16 cellular contexts compared by ENCODE assay signal in genomic region chr1:15141933-15142647, GRCh38. TPM values are rescaled to one million over a fixed set of nuclear protein-coding genes. Genes with fewer than 3 reads are reported as not detected.
A peak's percentile ranks its signal among the peaks of the same experiment; 100 is the strongest.
DNase-seq lines count a peak whose midpoint lies in the region; ATAC-seq, FAIRE-seq and TF ChIP-seq lines count a peak whose summit lies in the region.
"Had no signal": no experiment of that assay in that cellular context is flagged by ENCODE, and none has a peak within 500 bp of the region (broad histone marks: within the 10 kb centered on the region; RNA-seq: fewer than 3 reads in every experiment).

No MANE protein-coding gene starts in this region.

- H4K20me1 ChIP-seq in GM12878 (ENCODE audit: control insufficient read depth, insufficient read depth) (no peaks in the 10 kb centered on the region), hepatocyte (ENCODE audit: insufficient read depth, poor library complexity, severe bottlenecking) (no peaks in the 10 kb centered on the region)

- ATAC-seq in GM12878 (0 out of 3 replicates have a peak, but pooled peaks have one; percentile 29), lower lobe of right lung (peak; percentile 25 to 32), GM18867 (IDR thresholded peaks at IDR 0.05; ENCODE audit: unreplicated experiment) (no peak)
- ATAC-seq: activated CD4-positive, CD25-positive, alpha-beta regulatory T cell treated with anti-CD3 and anti-CD28 coated beads, Interleukin-2, amount 50 U/mL, for 24 hours; Panc1 had no signal

- H3K79me2 ChIP-seq in GM12878 (ENCODE audit: control insufficient read depth, insufficient read depth, low read length), result no peaks in the 10 kb centered on the region
- H3K79me2 ChIP-seq in hepatocyte, result no peaks in the 10 kb centered on the region
- H3K79me2 ChIP-seq: parathyroid adenoma had no signal

- RAD21 ChIA-PET in GM12878 (lab: Charles Lee; ENCODE audit: unreplicated experiment), result interaction anchor here (1.0 kb wide), 1 partner anchor 13 kb away, joined by 4 read pairs; no protein-coding TSS in a partner anchor

- H3K9me2 ChIP-seq in hepatocyte (replicated peaks; ENCODE audit: insufficient read depth), result no peaks in the 10 kb centered on the region

- intact Hi-C loops in GM12878 (cut with micrococcal nuclease; ENCODE audit: unreplicated experiment) (no loop called here), lower lobe of right lung (cut with DNase I) (no loop called here)

- POLR2A ChIA-PET in GM12878 (lab: Charles Lee), result no interaction called here

- H3K4me1 ChIP-seq in GM12878 (ENCODE audit: control insufficient read depth, insufficient read depth, low read length) (peaks cover 5% of the 10 kb centered on the region), lower lobe of right lung (no peaks in the 10 kb centered on the region), hepatocyte (ENCODE audit: insufficient read depth) (peaks cover 14% of the 10 kb centered on the region)
- H3K4me1 ChIP-seq: parathyroid adenoma had no signal

- WGBS in GM12878 (ENCODE audit: insufficient coverage, insufficient replicate concordance, low lambda C conversion rate, missing lambda C conversion rate), result 12% methylated on average over 8 of the region's 8 CpGs
- WGBS in hepatocyte (ENCODE audit: low lambda C conversion rate, missing lambda C conversion rate), result 81% methylated on average over 8 of the region's 8 CpGs

- no peak for FAIRE-seq in GM12878 (lab: Jason Lieb, UNC)
- FAIRE-seq: islet of Langerhans had no signal

- H3K4me2 ChIP-seq in GM12878 (ENCODE audit: control insufficient read depth, insufficient read depth), result no peak overlapping the region
- H3K4me2 ChIP-seq in hepatocyte, result no peak overlapping the region

- H3K4me3 ChIP-seq in GM12878 (no peak overlapping the region), lower lobe of right lung (no peak overlapping the region), hepatocyte (no peak overlapping the region)
- H3K4me3 ChIP-seq: thoracic aorta had no signal

- no peak overlapping the region for H2AFZ ChIP-seq in GM12878 (ENCODE audit: control insufficient read depth, low read depth, low read length)
- no peak overlapping the region for H2AFZ ChIP-seq in hepatocyte
- H2AFZ ChIP-seq: parathyroid adenoma had no signal

- DNase-seq in EH (ENCODE audit: low read depth) (peak; percentile 26), MV-4-11 (lab: John Stamatoyannopoulos, UW) (peak; percentile 22), GM12878 (ENCODE audit: low read depth, low spot score) (no peak), lower lobe of right lung (no peak), pons (ENCODE audit: low spot score) (no peak), NK-92 (lab: John Stamatoyannopoulos, UW; ENCODE audit: unreplicated experiment) (no peak), hepatocyte (ENCODE audit: low spot score) (no peak)
- DNase-seq: activated effector memory CD4-positive, alpha-beta T cell treated with anti-CD3 and anti-CD28 coated beads, Interleukin-2, amount 50 U/mL, for 16 hours; effector CD4-positive, alpha-beta T cell; NCI-H1048 had no signal

- no peak for TF ChIP-seq EP300 in GM12878 (IDR thresholded peaks at IDR 0.05; ENCODE audit: borderline replicate concordance in 1 of 2, control insufficient read depth in 1 of 2, low read depth in 2 of 2, low read length in 2 of 2)

- CTCF ChIA-PET in GM12878 (lab: Yijun Ruan, JAX), result interaction anchor here (0.9 to 2.9 kb wide), 2 partner anchors 13 to 129 kb away, joined by 4 to 10 read pairs; no protein-coding TSS in a partner anchor

- no TSS peak for BruUV-seq in GM12878 (replicated peaks; lab: Mats Ljungman, UMichigan)

- no peak overlapping the region for H3K9ac ChIP-seq in GM12878 (ENCODE audit: control insufficient read depth, insufficient read depth, low read length)
- H3K9ac ChIP-seq: parathyroid adenoma had no signal

- SMC1A ChIA-PET in GM12878 (lab: Charles Lee; ENCODE audit: uncharacterized antibody, unreplicated experiment), result interaction anchor here (1.1 to 2.0 kb wide), 3 partner anchors 10 to 128 kb away, joined by 5 to 6 read pairs (median 5); no protein-coding TSS in a partner anchor

- no peak for TF ChIP-seq POLR2A in GM12878 (IDR thresholded peaks at IDR 0.05; ENCODE audit: low read depth, low read length)

- TF ChIP-seq CTCF in GM12878 (IDR thresholded peaks at IDR 0.05 in 2 of 3, conservative IDR thresholded peaks at IDR 0.05 in 1 of 3; ENCODE audit: control insufficient read depth in 2 of 3, extremely low read depth in 1 of 3, insufficient read depth in 1 of 3, low read depth in 3 of 3, low read length in 3 of 3) (no peak), lower lobe of right lung (IDR thresholded peaks at IDR 0.05) (no peak), hepatocyte (IDR thresholded peaks at IDR 0.05; ENCODE audit: poor library complexity) (no peak)

- no peaks in the 10 kb centered on the region; a peak in 1 of 4 replicates for H3K27me3 ChIP-seq in GM12878 (replicated peaks in 1 of 2; ENCODE audit: control insufficient read depth in 2 of 2, insufficient read depth in 2 of 2, low read length in 1 of 2)
- H3K27me3 ChIP-seq in lower lobe of right lung (ENCODE audit: low read depth), result no peaks in the 10 kb centered on the region
- no peaks in the 10 kb centered on the region for H3K27me3 ChIP-seq in hepatocyte

- H3K9me3 ChIP-seq in GM12878 (replicated peaks; ENCODE audit: control insufficient read depth, insufficient read depth, low read length), result no peaks in the 10 kb centered on the region; the same call in 2 of the 3 replicates
- H3K9me3 ChIP-seq in lower lobe of right lung, result no peaks in the 10 kb centered on the region
- H3K9me3 ChIP-seq in hepatocyte (ENCODE audit: low read depth), result no peaks in the 10 kb centered on the region
- H3K9me3 ChIP-seq: thoracic aorta had no signal

- no peak overlapping the region for H3K27ac ChIP-seq in GM12878 (ENCODE audit: control insufficient read depth, insufficient read depth)
- no peak overlapping the region for H3K27ac ChIP-seq in lower lobe of right lung
- H3K27ac ChIP-seq in hepatocyte, result no peak overlapping the region
- H3K27ac ChIP-seq: parathyroid adenoma, thoracic aorta had no signal

- H3K36me3 ChIP-seq in GM12878 (ENCODE audit: control insufficient read depth in 2 of 2, insufficient read depth in 2 of 2, low read length in 1 of 2), result no peaks in the 10 kb centered on the region
- H3K36me3 ChIP-seq in lower lobe of right lung, result no peaks in the 10 kb centered on the region
- H3K36me3 ChIP-seq in hepatocyte (replicated peaks; ENCODE audit: insufficient read depth, low read depth), result no peaks in the 10 kb centered on the region
- H3K36me3 ChIP-seq: thoracic aorta had no signal

- in situ Hi-C loops in GM12878 (cut with MboI), result no loop called here

- no peak for TF ChIP-seq RAD21 in GM12878 (IDR thresholded peaks at IDR 0.05; ENCODE audit: insufficient read depth, low read depth, low read length)

TF ChIP-seq in GM12878, 131 proteins besides CTCF, POLR2A, EP300 and RAD21 (continues in another document):
- TF ChIP-seq TCF7 (IDR thresholded peaks at IDR 0.05; ENCODE audit: borderline replicate concordance), result no peak
- no peak for TF ChIP-seq MAX (IDR thresholded peaks at IDR 0.05; ENCODE audit: low read depth, low read length)
- no peak for TF ChIP-seq MYB (IDR thresholded peaks at IDR 0.05; ENCODE audit: borderline replicate concordance, low read depth, low read length)
- no peak for TF ChIP-seq TCF3 (IDR thresholded peaks at IDR 0.05; ENCODE audit: borderline replicate concordance, insufficient read depth, low read depth, low read length)
- TF ChIP-seq POLR2AphosphoS2 (IDR thresholded peaks at IDR 0.05; ENCODE audit: low read depth, low read length), result no peak
- no peak for TF ChIP-seq MEF2B (IDR thresholded peaks at IDR 0.05; ENCODE audit: partially characterized antibody, poor library complexity, severe bottlenecking)
- no peak for TF ChIP-seq BRCA1 (IDR thresholded peaks at IDR 0.05; ENCODE audit: low read depth, low read length)
- no peak for TF ChIP-seq GABPA (IDR thresholded peaks at IDR 0.05; ENCODE audit: low read depth)

RNA-seq across cellular contexts. Expression of gene TMEM51, which starts 11.5 kb away (rescaled TPM):
- 5.5 and 5.8 TPM in 2 replicates for total RNA-seq in GM12878 (2013; cell fraction: nucleolus; rRNA removed)
- total RNA-seq in GM12878 (2014; rRNA removed), result 3.0 and 3.2 TPM in 2 replicates
- total RNA-seq in GM12878 (2014; rRNA removed; fragmentation: Illumina TruSeq; extraction: Trizol), result 1.7 and 2.0 TPM in 2 replicates
- total RNA-seq in GM12878 (2021), result 4.2 TPM in 2 replicates
- 1.9 TPM for polyA plus RNA-seq in GM12878 (2011; ENCODE audit: low read depth)
- polyA plus RNA-seq in GM12878 (2011; rRNA removed), result 2.1 and 3.2 TPM in 2 replicates
- polyA plus RNA-seq in GM12878 (2011; cell fraction: cytosol; rRNA removed), result 3.2 TPM in 2 replicates
- 2.3 and 2.7 TPM in 2 replicates for polyA plus RNA-seq in GM12878 (2011; cell fraction: nucleus; rRNA removed)
- 2.9 and 4.9 TPM in 2 replicates for polyA plus RNA-seq in GM12878 (2012)
- polyA plus RNA-seq in GM12878 (2014; fragmentation: Illumina TruSeq; extraction: Trizol), result 1.7 and 3.2 TPM in 2 replicates
- polyA plus RNA-seq in GM12878 (2014; fragmentation: Nextera tagmentation; extraction: Ambion mirVana), result under 1 TPM; 0.55 to 0.93 TPM
- 3.9 and 4.8 TPM in 2 replicates for polyA plus RNA-seq in GM12878 (2014; rRNA removed)
- polyA plus RNA-seq in GM12878 (2016; fragmentation: Nextera tagmentation; extraction: Ambion mirVana), result 1 to 10 TPM; 2.2 to 3.6 TPM
- 1.5 and 2.5 TPM in 2 replicates for polyA minus RNA-seq in GM12878 (2011; rRNA and poly(A)+ RNA removed)
- polyA minus RNA-seq in GM12878 (2011; cell fraction: cytosol; rRNA and poly(A)+ RNA removed), result 0.67 and 0.94 TPM in 2 replicates
- polyA minus RNA-seq in GM12878 (2011; cell fraction: nucleus; rRNA and poly(A)+ RNA removed), result 0.67 and 1.1 TPM in 2 replicates
- 18.4 TPM for total RNA-seq in lower lobe of right lung
- total RNA-seq in hepatocyte, result 23.7 and 24.0 TPM in 2 replicates
- polyA plus RNA-seq in hepatocyte, result 23.4 and 25.1 TPM in 2 replicates

Comparison
In these comparisons a context has a peak if more than half of its experiments do, and no peak if none do; other contexts are left out.
1. DNase-seq: peak in EH (single experiment) and MV-4-11 (single experiment); none in GM12878 (single experiment), lower lobe of right lung (single experiment), pons (single experiment), NK-92 (single experiment) and hepatocyte (single experiment).